In the genomic region with DNA sequence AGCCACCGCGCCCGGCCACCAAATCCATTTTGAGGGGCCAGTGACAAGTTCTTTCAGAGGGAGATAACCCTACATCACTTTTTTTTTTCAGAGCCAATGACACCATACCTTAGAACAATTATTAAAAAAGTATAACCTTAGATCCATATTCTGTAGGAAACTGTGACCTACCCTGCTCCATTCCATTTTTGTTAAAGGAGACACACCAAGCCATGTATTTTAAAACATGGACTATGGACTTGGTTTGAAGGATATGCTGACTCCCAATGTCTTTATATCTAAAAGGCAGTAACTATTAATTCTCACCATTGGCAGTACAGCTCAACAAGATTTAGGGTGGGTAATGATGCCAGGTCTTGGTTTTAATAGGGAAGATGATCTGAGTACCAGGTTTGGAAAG, we compare ENCODE assay signal across 8 cellular contexts. TPM values are rescaled to one million over a fixed set of nuclear protein-coding genes. Genes with fewer than 3 reads are reported as not detected.
DNase-seq lines count a peak whose midpoint lies in the region; ATAC-seq and TF ChIP-seq lines count a peak whose summit lies in the region.

No MANE protein-coding gene starts in this region.

- H3K36me3 ChIP-seq in GM23248 (ENCODE audit: low read depth) (no peaks in the 10 kb centered on the region), WERI-Rb-1 (peaks cover 38% of the 10 kb centered on the region), gastroesophageal sphincter (peaks cover 0 to 36% of the 10 kb centered on the region in 2 donors)

- H3K9ac ChIP-seq in GM23248: peak overlapping the region; percentile 89

- DNase-seq in GM23248 (no peak), WERI-Rb-1 (no peak), skeletal muscle cell (ENCODE audit: low read depth) (no peak), cerebellar nuclear complex (lab: John Stamatoyannopoulos, UW) (no peak), MV-4-11 (lab: John Stamatoyannopoulos, UW) (no peak)
- no peak for DNase-seq in stimulated activated CD4-positive, alpha-beta T cell treated with anti-CD3 and anti-CD28 coated beads, Interleukin-4, amount 100 ng/mL, for 4 hours

- peaks cover 56% of the 10 kb centered on the region for H3K79me2 ChIP-seq in GM23248 (ENCODE audit: insufficient read depth)

- WGBS in GM23248 (ENCODE audit: low coverage in 1 of 2, low lambda C conversion rate in 2 of 2, missing lambda C conversion rate in 2 of 2), 2 experiments: 100% methylated on average over 3 of the region's 3 CpGs
- WGBS in gastroesophageal sphincter (ENCODE audit: low coverage in 1 of 2), 2 donors: 88% methylated on average over 3 of the region's 3 CpGs; no CpG with 5 or more reads in 1 of the 2 donors

- peaks cover 19% of the 10 kb centered on the region for H3F3A ChIP-seq in GM23248 (ENCODE audit: insufficient read depth)

- TF ChIP-seq EP300 in gastroesophageal sphincter (IDR thresholded peaks at IDR 0.05): no peak

- TF ChIP-seq CTCF in WERI-Rb-1 (IDR thresholded peaks at IDR 0.05; ENCODE audit: low read depth, low read length) (no peak), gastroesophageal sphincter (IDR thresholded peaks at IDR 0.05) (no peak)

- no peaks in the 10 kb centered on the region for H4K20me1 ChIP-seq in GM23248 (ENCODE audit: insufficient read depth)

- TF ChIP-seq POLR2A in gastroesophageal sphincter (IDR thresholded peaks at IDR 0.05): no peak

- H3K4me3 ChIP-seq in GM23248: peak overlapping the region; percentile 86
- H3K4me3 ChIP-seq in WERI-Rb-1 (ENCODE audit: low read depth, low read length): peak overlapping the region; percentile 91
- H3K4me3 ChIP-seq in gastroesophageal sphincter: peak overlapping the region; percentile 71 to 92
- peak overlapping the region; percentile 69 for H3K4me3 ChIP-seq in skeletal muscle cell (ENCODE audit: low read depth, low read length)

- H2AFZ ChIP-seq in GM23248: no peak overlapping the region

- in situ Hi-C loops in GM23248 (cut with MboI): no loop called here

- ATAC-seq in gastroesophageal sphincter (no peak), HG02610 (IDR thresholded peaks at IDR 0.05; ENCODE audit: unreplicated experiment) (no peak)

- H3K9me3 ChIP-seq in GM23248 (ENCODE audit: low read depth): no peaks in the 10 kb centered on the region
- no peaks in the 10 kb centered on the region for H3K9me3 ChIP-seq in WERI-Rb-1 (ENCODE audit: severe bottlenecking)
- no peaks in the 10 kb centered on the region for H3K9me3 ChIP-seq in gastroesophageal sphincter

- no peaks in the 10 kb centered on the region for H3K9me2 ChIP-seq in GM23248 (ENCODE audit: insufficient read depth)

- peaks cover 24% of the 10 kb centered on the region for H3K4me1 ChIP-seq in GM23248 (ENCODE audit: insufficient read depth)
- H3K4me1 ChIP-seq in gastroesophageal sphincter: peaks cover 5 to 66% (median 32%) of the 10 kb centered on the region in 3 donors

- peak overlapping the region; percentile 85 for H3K4me2 ChIP-seq in GM23248 (ENCODE audit: unreplicated experiment)

- no peaks in the 10 kb centered on the region for H3K27me3 ChIP-seq in GM23248 (replicated peaks; ENCODE audit: insufficient read depth)
- no peaks in the 10 kb centered on the region for H3K27me3 ChIP-seq in WERI-Rb-1 (ENCODE audit: insufficient read depth, low read depth, severe bottlenecking)
- no peaks in the 10 kb centered on the region for H3K27me3 ChIP-seq in gastroesophageal sphincter

- H3K27ac ChIP-seq in GM23248 (no peak overlapping the region), WERI-Rb-1 (no peak overlapping the region), gastroesophageal sphincter (peak overlapping the region in 2 of 4 donors; percentile 95 to 98)

RNA-seq across cellular contexts. Expression of gene GSK3A, which starts 1.1 kb away (rescaled TPM):
- 23.1 and 33.4 TPM in 2 replicates for total RNA-seq in GM23248 (2014; rRNA removed; shearing (Covaris generic))
- polyA plus RNA-seq in GM23248 (2016; fragmentation: Nextera tagmentation; extraction: Ambion mirVana): 13.0 and 13.1 TPM in 2 replicates
- 10 to 100 TPM; 30.8 to 51.0 (median 35.1) TPM for total RNA-seq in gastroesophageal sphincter

RNA-seq across cellular contexts. Expression of gene ERF, which starts 13.6 kb away (rescaled TPM):
- 29.6 and 31.9 TPM in 2 replicates for total RNA-seq in GM23248 (2014; rRNA removed; shearing (Covaris generic))
- polyA plus RNA-seq in GM23248 (2016; fragmentation: Nextera tagmentation; extraction: Ambion mirVana): 21.2 and 24.7 TPM in 2 replicates
- total RNA-seq in gastroesophageal sphincter: 10 to 100 TPM; 28.4 to 46.4 (median 39.9) TPM

RNA-seq across cellular contexts. Expression of gene ZNF526, which starts 21.2 kb away (rescaled TPM):
- total RNA-seq in GM23248 (2014; rRNA removed; shearing (Covaris generic)): 7.8 and 8.7 TPM in 2 replicates
- 10.2 and 10.5 TPM in 2 replicates for polyA plus RNA-seq in GM23248 (2016; fragmentation: Nextera tagmentation; extraction: Ambion mirVana)
- total RNA-seq in gastroesophageal sphincter: 10 to 100 TPM in 1 of 4 donors, 1 to 10 TPM in 3; 4.6 to 10.4 (median 7.8) TPM

RNA-seq across cellular contexts. Expression of gene DEDD2, which starts 23.8 kb away (rescaled TPM):
- 27.8 and 34.7 TPM in 2 replicates for total RNA-seq in GM23248 (2014; rRNA removed; shearing (Covaris generic))
- 21.1 and 22.5 TPM in 2 replicates for polyA plus RNA-seq in GM23248 (2016; fragmentation: Nextera tagmentation; extraction: Ambion mirVana)
- total RNA-seq in gastroesophageal sphincter: 10 to 100 TPM; 31.1 to 39.3 (median 33.4) TPM

RNA-seq across cellular contexts. Expression of gene CIC, which starts 27.8 kb away (rescaled TPM):
- total RNA-seq in GM23248 (2014; rRNA removed; shearing (Covaris generic)): 17.5 and 22.3 TPM in 2 replicates
- 7.8 and 8.3 TPM in 2 replicates for polyA plus RNA-seq in GM23248 (2016; fragmentation: Nextera tagmentation; extraction: Ambion mirVana)
- 10 to 100 TPM; 31.4 to 69.4 (median 49.0) TPM for total RNA-seq in gastroesophageal sphincter
